13 cellular contexts compared by ENCODE assay signal in the genomic region with DNA sequence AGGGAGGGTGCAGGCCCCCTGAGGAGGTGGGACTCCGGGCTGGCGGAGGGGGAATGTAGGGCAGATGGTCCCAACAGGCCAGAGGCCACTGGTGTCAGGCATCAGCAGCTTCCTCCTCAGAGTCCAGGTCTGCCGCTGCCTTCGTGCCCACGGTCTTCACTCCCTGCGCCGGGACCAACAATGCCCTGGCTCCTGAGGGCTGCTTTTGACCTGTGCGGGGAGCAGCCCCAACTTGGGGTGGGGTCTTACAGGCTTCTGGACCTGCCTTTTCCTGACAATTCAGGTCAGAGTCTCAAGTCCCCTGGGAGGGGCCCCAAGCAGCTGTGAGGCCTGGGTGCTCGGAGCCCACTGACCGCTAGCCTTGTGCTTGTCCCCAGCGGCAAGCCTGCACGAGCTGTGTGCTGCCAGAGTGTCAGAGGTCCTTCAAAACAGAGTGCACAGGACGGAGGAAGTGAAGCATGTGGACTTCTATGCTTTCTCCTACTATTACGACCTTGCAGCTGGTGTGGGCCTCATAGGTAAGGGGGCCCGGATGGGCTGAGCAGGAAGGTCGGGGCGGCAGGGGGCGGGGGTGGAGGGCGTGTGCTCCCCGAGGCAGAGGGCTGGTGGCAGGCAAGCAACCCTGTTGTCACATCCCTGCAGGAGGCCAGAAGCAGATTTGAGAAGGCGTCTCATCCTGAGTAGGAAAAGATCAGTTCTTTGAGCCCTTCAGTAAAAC. TPM values are rescaled to one million over a fixed set of nuclear protein-coding genes. Genes with fewer than 3 reads are reported as not detected.
A peak's percentile ranks its signal among the peaks of the same experiment; 100 is the strongest.
DNase-seq lines count a peak whose midpoint lies in the region; ATAC-seq, FAIRE-seq and TF ChIP-seq lines count a peak whose summit lies in the region.
"Had no signal": no experiment of that assay in that cellular context is flagged by ENCODE, and none has a peak within 500 bp of the region (broad histone marks: within the 10 kb centered on the region; RNA-seq: fewer than 3 reads in every experiment).

No MANE protein-coding gene starts in this region.

- CTCF ChIA-PET in activated CD8-positive, alpha-beta T cell treated with anti-CD3 and anti-CD28 coated beads, Interleukin-2, amount 10 ng/mL, durations not matched to agents 7 days and 5 days (lab: Charles Lee), result interaction anchor here (2.2 kb wide), 1 partner anchor 176 kb away, joined by 7 read pairs; no protein-coding TSS in a partner anchor

- TF ChIP-seq POLR2A in H54 (IDR thresholded peaks at IDR 0.05; ENCODE audit: low read depth, low read length), result no peak

- H3K27me3 ChIP-seq in right cardiac atrium (ENCODE audit: control insufficient read depth, insufficient read depth), result no peaks in the 10 kb centered on the region
- H3K27me3 ChIP-seq: vagina had no signal

- no peaks in the 10 kb centered on the region for H3K36me3 Mint-ChIP-seq in activated CD8-positive, alpha-beta T cell treated with anti-CD3 and anti-CD28 coated beads, Interleukin-2, amount 10 ng/mL, durations not matched to agents 7 days and 5 days (ENCODE audit: low read depth)
- peaks cover 5% of the 10 kb centered on the region for H3K36me3 Mint-ChIP-seq in stimulated activated effector memory CD8-positive, alpha-beta T cell treated with anti-CD3 and anti-CD28 coated beads, Interleukin-12 subunit alpha, Interleukin-12 subunit beta, amount 100 ng/mL, for 72 hours

- no peaks in the 10 kb centered on the region for H3K27me3 Mint-ChIP-seq in activated CD8-positive, alpha-beta T cell treated with anti-CD3 and anti-CD28 coated beads, Interleukin-2, amount 10 ng/mL, durations not matched to agents 7 days and 5 days (ENCODE audit: low read depth)
- H3K27me3 Mint-ChIP-seq: naive thymus-derived CD8-positive, alpha-beta T cell had no signal

- H3K4me1 Mint-ChIP-seq in activated CD8-positive, alpha-beta T cell treated with anti-CD3 and anti-CD28 coated beads, Interleukin-2, amount 10 ng/mL, durations not matched to agents 7 days and 5 days (ENCODE audit: low read depth), result peaks cover 8% of the 10 kb centered on the region
- H3K4me1 Mint-ChIP-seq in stimulated activated effector memory CD8-positive, alpha-beta T cell treated with anti-CD3 and anti-CD28 coated beads, Interleukin-12 subunit alpha, Interleukin-12 subunit beta, amount 100 ng/mL, for 72 hours, result peaks cover 19% of the 10 kb centered on the region

- peak; percentile 50 for DNase-seq in activated effector memory CD4-positive, alpha-beta T cell treated with anti-CD3 and anti-CD28 coated beads, Interleukin-2, amount 50 U/mL, for 16 hours
- no peak for DNase-seq in activated effector memory CD4-positive, alpha-beta T cell treated with Interleukin-2 at 50 U/mL for 16 hours
- DNase-seq in activated CD8-positive, alpha-beta T cell treated with anti-CD3 and anti-CD28 coated beads, Interleukin-2, amount 10 ng/mL, durations not matched to agents 7 days and 5 days, result no peak
- DNase-seq in right cardiac atrium (peak in 1 of 3 donors; percentile 49), H54 (ENCODE audit: insufficient read length, low spot score) (no peak)
- DNase-seq in stimulated activated effector memory CD8-positive, alpha-beta T cell treated with anti-CD3 and anti-CD28 coated beads, Interleukin-12 subunit alpha, Interleukin-12 subunit beta, amount 100 ng/mL, for 72 hours (ENCODE audit: low spot score in 2 of 2), result no peak
- DNase-seq: DMS79; naive thymus-derived CD8-positive, alpha-beta T cell had no signal

- no peak for FAIRE-seq in H54 (lab: Jason Lieb, UNC)
- FAIRE-seq: GM12892 had no signal

- H3K27ac ChIP-seq in right cardiac atrium (ENCODE audit: low read length), result peak overlapping the region; percentile 7
- H3K27ac ChIP-seq: KMS-11, vagina had no signal

- intact Hi-C loops in right cardiac atrium (cut with DNase I), result loop anchor here in 1 of 4 donors (10.0 kb wide), 1 partner anchor 72 kb away; no protein-coding TSS in a partner anchor

- H3K27ac Mint-ChIP-seq in activated CD8-positive, alpha-beta T cell treated with anti-CD3 and anti-CD28 coated beads, Interleukin-2, amount 10 ng/mL, durations not matched to agents 7 days and 5 days, result peak overlapping the region; percentile 62
- H3K27ac Mint-ChIP-seq in stimulated activated effector memory CD8-positive, alpha-beta T cell treated with anti-CD3 and anti-CD28 coated beads, Interleukin-12 subunit alpha, Interleukin-12 subunit beta, amount 100 ng/mL, for 72 hours, result peak overlapping the region; percentile 87

- H3K4me3 Mint-ChIP-seq in activated CD8-positive, alpha-beta T cell treated with anti-CD3 and anti-CD28 coated beads, Interleukin-2, amount 10 ng/mL, durations not matched to agents 7 days and 5 days, result no peak overlapping the region
- no peak overlapping the region for H3K4me3 Mint-ChIP-seq in stimulated activated effector memory CD8-positive, alpha-beta T cell treated with anti-CD3 and anti-CD28 coated beads, Interleukin-12 subunit alpha, Interleukin-12 subunit beta, amount 100 ng/mL, for 72 hours
- H3K4me3 Mint-ChIP-seq: naive thymus-derived CD8-positive, alpha-beta T cell had no signal

- H3K4me3 ChIP-seq in right cardiac atrium (ENCODE audit: low read length), result no peak overlapping the region
- H3K4me3 ChIP-seq: vagina had no signal

- H3K9me3 ChIP-seq in right cardiac atrium (ENCODE audit: control insufficient read depth, low read length), result no peaks in the 10 kb centered on the region
- H3K9me3 ChIP-seq: vagina had no signal

- H3K9me3 Mint-ChIP-seq in activated CD8-positive, alpha-beta T cell treated with anti-CD3 and anti-CD28 coated beads, Interleukin-2, amount 10 ng/mL, durations not matched to agents 7 days and 5 days (ENCODE audit: insufficient read depth), result no peaks in the 10 kb centered on the region
- no peaks in the 10 kb centered on the region for H3K9me3 Mint-ChIP-seq in stimulated activated effector memory CD8-positive, alpha-beta T cell treated with anti-CD3 and anti-CD28 coated beads, Interleukin-12 subunit alpha, Interleukin-12 subunit beta, amount 100 ng/mL, for 72 hours
- H3K9me3 Mint-ChIP-seq: naive thymus-derived CD8-positive, alpha-beta T cell had no signal

- ATAC-seq in activated CD8-positive, alpha-beta T cell treated with anti-CD3 and anti-CD28 coated beads, Interleukin-2, amount 10 ng/mL, durations not matched to agents 7 days and 5 days, result no peak
- no peak for ATAC-seq in right cardiac atrium
- ATAC-seq in stimulated activated effector memory CD8-positive, alpha-beta T cell treated with anti-CD3 and anti-CD28 coated beads, Interleukin-12 subunit alpha, Interleukin-12 subunit beta, amount 100 ng/mL, for 72 hours, result no peak
- no peak for ATAC-seq in GM21528 (IDR thresholded peaks at IDR 0.05; ENCODE audit: low FRiP score, unreplicated experiment)
- no peak for ATAC-seq in GM21526 (IDR thresholded peaks at IDR 0.05; ENCODE audit: low FRiP score, unreplicated experiment)
- ATAC-seq: naive thymus-derived CD8-positive, alpha-beta T cell had no signal

- 76% methylated on average over 21 of the region's 21 CpGs for WGBS in right cardiac atrium

- peaks cover 20% of the 10 kb centered on the region for H3K4me1 ChIP-seq in right cardiac atrium (ENCODE audit: control insufficient read depth, insufficient read depth, low read length)

- POLR2A ChIA-PET in activated CD8-positive, alpha-beta T cell treated with anti-CD3 and anti-CD28 coated beads, Interleukin-2, amount 10 ng/mL, durations not matched to agents 7 days and 5 days (lab: Charles Lee), result interaction anchor here (0.6 to 1.1 kb wide), 2 partner anchors 24 to 539 kb away, joined by 3 read pairs; no protein-coding TSS in a partner anchor

RNA-seq across cellular contexts. Expression of a gene that starts 25.3 kb away (rescaled TPM):
- 10 to 100 TPM; 33.9 TPM for total RNA-seq in activated CD8-positive, alpha-beta T cell treated with anti-CD3 and anti-CD28 coated beads, Interleukin-2, amount 10 ng/mL, durations not matched to agents 7 days and 5 days
- 100 to 1,000 TPM; 154 to 219 (median 194) TPM for total RNA-seq in right cardiac atrium
- 136 TPM for polyA plus RNA-seq in right cardiac atrium

RNA-seq across cellular contexts. Expression of a gene that starts 27.1 kb away (rescaled TPM):
- 10 to 100 TPM; 31.9 TPM for total RNA-seq in activated CD8-positive, alpha-beta T cell treated with anti-CD3 and anti-CD28 coated beads, Interleukin-2, amount 10 ng/mL, durations not matched to agents 7 days and 5 days
- 100 to 1,000 TPM; 102 to 132 (median 127) TPM for total RNA-seq in right cardiac atrium
- 146 TPM for polyA plus RNA-seq in right cardiac atrium

Comparison
In these comparisons a context has a peak if more than half of its experiments do, and no peak if none do; other contexts are left out.
1. RNA of a gene that starts 25.3 kb away (total RNA-seq): 154 to 219 TPM in right cardiac atrium; 33.9 TPM in activated CD8-positive, alpha-beta T cell treated with anti-CD3 and anti-CD28 coated beads, Interleukin-2, amount 10 ng/mL, durations not matched to agents 7 days and 5 days; every median in the first group is over 4 times any median in the second.